21 cellular contexts compared by ENCODE assay signal in the genomic region with DNA sequence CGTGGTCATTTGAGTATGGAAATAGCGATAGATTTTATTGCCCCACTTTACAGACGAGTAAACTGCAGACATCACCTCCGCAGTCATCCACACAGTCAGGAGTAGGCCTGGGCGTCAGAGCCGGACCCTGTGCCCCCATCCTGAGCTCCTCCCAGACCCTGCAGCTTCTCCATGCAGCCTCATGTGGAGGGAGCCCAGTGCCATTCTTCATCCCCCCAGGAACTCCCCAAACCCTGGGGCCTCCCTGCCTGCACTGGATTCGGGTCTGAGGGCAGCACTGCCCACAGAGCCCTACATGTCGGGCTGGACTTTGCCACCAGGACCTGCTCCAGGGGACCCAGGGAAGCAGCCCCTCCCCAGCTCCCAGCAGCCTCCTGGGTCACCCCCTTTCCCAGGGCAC.
"Had no signal": no experiment of that assay in that cellular context is flagged by ENCODE, and none has a peak within 500 bp of the region (broad histone marks: within the 10 kb centered on the region; RNA-seq: fewer than 3 reads in every experiment).

No MANE protein-coding gene starts in this region.

- H3K36me3 ChIP-seq: esophagus squamous epithelium, ovary, suprapubic skin had no signal

- H3K4me3 ChIP-seq: esophagus squamous epithelium, ovary, psoas muscle, suprapubic skin had no signal

- H3K27me3 ChIP-seq: ovary, suprapubic skin had no signal

- H3K9me3 ChIP-seq: esophagus squamous epithelium, ovary, psoas muscle, suprapubic skin had no signal

- H3K4me1 ChIP-seq: esophagus squamous epithelium, psoas muscle, suprapubic skin had no signal

- DNase-seq: cortex of kidney; effector memory CD8-positive, alpha-beta T cell; erythroblast; esophagus squamous epithelium; foreskin melanocyte; hypothalamus; immature natural killer cell; mesendoderm; naive thymus-derived CD8-positive, alpha-beta T cell; nephron progenitor cell; occipital lobe; ovary; psoas muscle; right cardiac atrium; small intestine; stimulated activated CD4-positive, alpha-beta T cell treated with anti-CD3 and anti-CD28 coated beads, Interleukin-1b, Interleukin-23, amount 100 ng/mL, for 48 hours; stimulated activated CD4-positive, alpha-beta T cell treated with anti-CD3 and anti-CD28 coated beads, Interleukin-4, amount 100 ng/mL, for 1 hour; stimulated activated CD8-positive, alpha-beta memory T cell treated with anti-CD3 and anti-CD28 coated beads, Interleukin-4, amount 100 ng/mL, for 48 hours; stimulated activated naive CD4-positive, alpha-beta T cell; stimulated activated naive CD8-positive, alpha-beta T cell treated with anti-CD3 and anti-CD28 coated beads, Interleukin-15, amount 100 ng/mL, for 72 hours had no signal

- H3K27ac ChIP-seq: esophagus squamous epithelium, ovary, psoas muscle, suprapubic skin had no signal

- ATAC-seq: effector memory CD8-positive, alpha-beta T cell; naive thymus-derived CD8-positive, alpha-beta T cell; psoas muscle; right cardiac atrium; stimulated activated naive CD8-positive, alpha-beta T cell treated with anti-CD3 and anti-CD28 coated beads, Interleukin-15, amount 100 ng/mL, for 72 hours had no signal
